ENCODE assay signal across 14 cellular contexts in the genomic region with DNA sequence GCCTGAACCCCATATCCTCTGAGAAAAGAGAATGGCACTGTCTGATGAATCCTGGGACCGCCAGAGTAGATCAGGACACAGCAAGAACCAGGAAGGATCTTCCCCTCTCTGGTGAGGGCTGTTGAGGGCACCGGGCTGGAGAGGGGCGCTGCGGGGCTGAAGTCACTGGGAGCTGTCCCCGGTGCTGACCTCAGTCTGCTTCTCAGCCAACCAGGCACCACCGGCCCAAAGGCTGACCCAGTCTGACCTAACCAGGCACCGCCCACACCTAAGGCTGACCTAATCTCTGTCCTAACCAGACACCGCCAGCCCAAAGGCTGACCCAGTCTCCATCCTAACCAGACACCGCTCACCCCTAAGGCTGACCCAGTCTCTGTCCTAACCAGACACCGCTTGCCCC.
DNase-seq lines count a peak whose midpoint lies in the region; TF ChIP-seq lines count a peak whose summit lies in the region.
"Had no signal": no experiment of that assay in that cellular context is flagged by ENCODE, and none has a peak within 500 bp of the region (broad histone marks: within the 10 kb centered on the region; RNA-seq: fewer than 3 reads in every experiment).

No MANE protein-coding gene starts in this region.

- no peaks in the 10 kb centered on the region for H3K9me3 ChIP-seq in Karpas-422 (ENCODE audit: low read length)

- no peaks in the 10 kb centered on the region for H3K79me2 ChIP-seq in Karpas-422 (ENCODE audit: low read length)

- H3K27me3 Mint-ChIP-seq in neural crest cell (ENCODE audit: low read depth), result peaks cover 81% of the 10 kb centered on the region
- H3K27me3 Mint-ChIP-seq: activated CD4-positive, alpha-beta T cell treated with anti-CD3 and anti-CD28 coated beads, Interleukin-2, amount 10 ng/mL, durations not matched to agents 7 days and 5 days had no signal

- peak; percentile 59 for DNase-seq in Daoy (ENCODE audit: low read depth)
- peak; percentile 53 for DNase-seq in Karpas-422
- DNase-seq in dermis blood vessel endothelial cell, result peak; percentile 46
- DNase-seq in neural crest cell (ENCODE audit: low read depth, low spot score), result peak; percentile 58
- DNase-seq in T-helper 2 cell, result no peak
- no peak for DNase-seq in GM10248 (ENCODE audit: extremely low spot score)
- no peak for DNase-seq in NCI-H2196 treated with DMSO at 0.1 percent for 48 hours (lab: John Stamatoyannopoulos, UW; ENCODE audit: unreplicated experiment)
- DNase-seq in NCI-H82 treated with DMSO at 0.1 percent for 48 hours (lab: John Stamatoyannopoulos, UW; ENCODE audit: unreplicated experiment), result no peak
- DNase-seq: activated CD4-positive, alpha-beta T cell treated with anti-CD3 and anti-CD28 coated beads, Interleukin-2, amount 10 ng/mL, durations not matched to agents 7 days and 5 days; activated naive CD4-positive, alpha-beta T cell treated with Interleukin-2 at 50 U/mL for 16 hours; NCI-H1436; stimulated activated naive CD4-positive, alpha-beta T cell had no signal

- no peak overlapping the region for H3K4me2 ChIP-seq in Karpas-422 (ENCODE audit: low read depth, low read length, poor library complexity, severe bottlenecking)

- no peak overlapping the region for H3K4me3 Mint-ChIP-seq in neural crest cell
- H3K4me3 Mint-ChIP-seq: activated CD4-positive, alpha-beta T cell treated with anti-CD3 and anti-CD28 coated beads, Interleukin-2, amount 10 ng/mL, durations not matched to agents 7 days and 5 days; CD14-positive monocyte had no signal

- H3K36me3 ChIP-seq in Karpas-422 (ENCODE audit: insufficient read depth, low read length), result no peaks in the 10 kb centered on the region

- H3K36me3 Mint-ChIP-seq in neural crest cell (ENCODE audit: low read depth), result no peaks in the 10 kb centered on the region
- H3K36me3 Mint-ChIP-seq: CD14-positive monocyte had no signal

- H4K20me1 ChIP-seq in Karpas-422 (ENCODE audit: insufficient read depth, low read depth, low read length), result no peaks in the 10 kb centered on the region

- no peaks in the 10 kb centered on the region for H3K9me3 Mint-ChIP-seq in neural crest cell
- H3K9me3 Mint-ChIP-seq: CD14-positive monocyte had no signal

- no peak overlapping the region for H3K4me3 ChIP-seq in Karpas-422 (ENCODE audit: low read length)
- H3K4me3 ChIP-seq: dorsolateral prefrontal cortex had no signal

- CTCF ChIA-PET in GM10248 (lab: Yijun Ruan, JAX), result interaction anchor here (2.6 kb wide), 1 partner anchor 13 kb away, joined by 9 read pairs; no protein-coding TSS in a partner anchor

- no peak overlapping the region for H3K27ac ChIP-seq in Karpas-422 (ENCODE audit: low read length)
- H3K27ac ChIP-seq: dorsolateral prefrontal cortex had no signal

- no peaks in the 10 kb centered on the region for H3K4me1 Mint-ChIP-seq in neural crest cell
- H3K4me1 Mint-ChIP-seq: activated CD4-positive, alpha-beta T cell treated with anti-CD3 and anti-CD28 coated beads, Interleukin-2, amount 10 ng/mL, durations not matched to agents 7 days and 5 days; CD14-positive monocyte had no signal

- H3K4me1 ChIP-seq in Karpas-422 (ENCODE audit: low read length), result no peaks in the 10 kb centered on the region

- no peaks in the 10 kb centered on the region for H3K9me2 ChIP-seq in Karpas-422 (replicated peaks; ENCODE audit: insufficient read depth, low read length)

- H3K27me3 ChIP-seq in Karpas-422 (ENCODE audit: low read length), result no peaks in the 10 kb centered on the region

- H2AFZ ChIP-seq in Karpas-422 (ENCODE audit: low read length), result no peak overlapping the region

- H3K9ac ChIP-seq in Karpas-422 (ENCODE audit: low read length), result no peak overlapping the region

- TF ChIP-seq CTCF in neural crest cell (conservative IDR thresholded peaks at IDR 0.05) (no peak), GM10248 (IDR thresholded peaks at IDR 0.05; ENCODE audit: control extremely low read depth, extremely low read depth, low read depth, missing control alignments) (no peak)

- POLR2A ChIA-PET in GM10248 (lab: Yijun Ruan, JAX), result no interaction called here

- no peak overlapping the region for H3K27ac Mint-ChIP-seq in neural crest cell (ENCODE audit: unreplicated experiment)
- H3K27ac Mint-ChIP-seq: activated CD4-positive, alpha-beta T cell treated with anti-CD3 and anti-CD28 coated beads, Interleukin-2, amount 10 ng/mL, durations not matched to agents 7 days and 5 days; CD14-positive monocyte had no signal

Comparison
In these comparisons a context has a peak if more than half of its experiments do, and no peak if none do; other contexts are left out.
1. DNase-seq: peak in Daoy (single experiment), Karpas-422 (single experiment), dermis blood vessel endothelial cell (single experiment) and neural crest cell (single experiment); none in T-helper 2 cell (0 of 5), GM10248 (single experiment), NCI-H2196 treated with DMSO at 0.1 percent for 48 hours (single experiment) and NCI-H82 treated with DMSO at 0.1 percent for 48 hours (single experiment).